Comparison of ENCODE assay signal across 1 cellular context in genomic region chr1:151048645-151049032, GRCh38.
TF ChIP-seq lines count a peak whose summit lies in the region.

No MANE protein-coding gene starts in this region.

TF ChIP-seq in K562, 482 proteins besides CTCF, POLR2A, EP300 and RAD21 (continues in another document):
- peak; percentile 50; the same call in 1 of the 2 replicates for TF ChIP-seq ZBTB7A (IDR thresholded peaks at IDR 0.05; ENCODE audit: borderline replicate concordance, control insufficient read depth, low read depth, low read length)
- 0 out of 2 replicates have a peak, but pooled peaks have one; percentile 46 for TF ChIP-seq ETV5 (CRISPR knock-in tag; IDR thresholded peaks at IDR 0.05; ENCODE audit: low read depth)
- no peak for TF ChIP-seq ETS2 (tag; IDR thresholded peaks at IDR 0.05; ENCODE audit: borderline replicate concordance, poor library complexity, severe bottlenecking)
- TF ChIP-seq NCOR1 (IDR thresholded peaks at IDR 0.05): no peak
- no peak for TF ChIP-seq STAT5A (IDR thresholded peaks at IDR 0.05; ENCODE audit: borderline replicate concordance, low read length)
- no peak for TF ChIP-seq HMG20B (CRISPR knock-in tag; IDR thresholded peaks at IDR 0.05)
- TF ChIP-seq, protein P1, sequence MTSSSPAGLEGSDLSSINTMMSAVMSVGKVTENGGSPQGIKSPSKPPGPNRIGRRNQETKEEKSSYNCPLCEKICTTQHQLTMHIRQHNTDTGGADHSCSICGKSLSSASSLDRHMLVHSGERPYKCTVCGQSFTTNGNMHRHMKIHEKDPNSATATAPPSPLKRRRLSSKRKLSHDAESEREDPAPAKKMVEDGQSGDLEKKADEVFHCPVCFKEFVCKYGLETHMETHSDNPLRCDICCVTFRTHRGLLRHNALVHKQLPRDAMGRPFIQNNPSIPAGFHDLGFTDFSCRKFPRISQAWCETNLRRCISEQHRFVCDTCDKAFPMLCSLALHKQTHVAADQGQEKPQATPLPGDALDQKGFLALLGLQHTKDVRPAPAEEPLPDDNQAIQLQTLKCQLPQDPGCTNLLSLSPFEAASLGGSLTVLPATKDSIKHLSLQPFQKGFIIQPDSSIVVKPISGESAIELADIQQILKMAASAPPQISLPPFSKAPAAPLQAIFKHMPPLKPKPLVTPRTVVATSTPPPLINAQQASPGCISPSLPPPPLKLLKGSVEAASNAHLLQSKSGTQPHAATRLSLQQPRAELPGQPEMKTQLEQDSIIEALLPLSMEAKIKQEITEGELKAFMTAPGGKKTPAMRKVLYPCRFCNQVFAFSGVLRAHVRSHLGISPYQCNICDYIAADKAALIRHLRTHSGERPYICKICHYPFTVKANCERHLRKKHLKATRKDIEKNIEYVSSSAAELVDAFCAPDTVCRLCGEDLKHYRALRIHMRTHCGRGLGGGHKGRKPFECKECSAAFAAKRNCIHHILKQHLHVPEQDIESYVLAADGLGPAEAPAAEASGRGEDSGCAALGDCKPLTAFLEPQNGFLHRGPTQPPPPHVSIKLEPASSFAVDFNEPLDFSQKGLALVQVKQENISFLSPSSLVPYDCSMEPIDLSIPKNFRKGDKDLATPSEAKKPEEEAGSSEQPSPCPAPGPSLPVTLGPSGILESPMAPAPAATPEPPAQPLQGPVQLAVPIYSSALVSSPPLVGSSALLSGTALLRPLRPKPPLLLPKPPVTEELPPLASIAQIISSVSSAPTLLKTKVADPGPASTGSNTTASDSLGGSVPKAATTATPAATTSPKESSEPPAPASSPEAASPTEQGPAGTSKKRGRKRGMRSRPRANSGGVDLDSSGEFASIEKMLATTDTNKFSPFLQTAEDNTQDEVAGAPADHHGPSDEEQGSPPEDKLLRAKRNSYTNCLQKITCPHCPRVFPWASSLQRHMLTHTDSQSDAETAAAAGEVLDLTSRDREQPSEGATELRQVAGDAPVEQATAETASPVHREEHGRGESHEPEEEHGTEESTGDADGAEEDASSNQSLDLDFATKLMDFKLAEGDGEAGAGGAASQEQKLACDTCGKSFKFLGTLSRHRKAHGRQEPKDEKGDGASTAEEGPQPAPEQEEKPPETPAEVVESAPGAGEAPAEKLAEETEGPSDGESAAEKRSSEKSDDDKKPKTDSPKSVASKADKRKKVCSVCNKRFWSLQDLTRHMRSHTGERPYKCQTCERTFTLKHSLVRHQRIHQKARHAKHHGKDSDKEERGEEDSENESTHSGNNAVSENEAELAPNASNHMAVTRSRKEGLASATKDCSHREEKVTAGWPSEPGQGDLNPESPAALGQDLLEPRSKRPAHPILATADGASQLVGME (CRISPR knock-in tag; IDR thresholded peaks at IDR 0.05): no peak
- no peak for TF ChIP-seq TEAD4 (IDR thresholded peaks at IDR 0.05; ENCODE audit: low read length)
- 0 out of 2 replicates have a peak, but pooled peaks have one; percentile 5 for TF ChIP-seq TEAD4 (CRISPR knock-in tag; IDR thresholded peaks at IDR 0.05; ENCODE audit: borderline replicate concordance)
- TF ChIP-seq KLF13 (tag; IDR thresholded peaks at IDR 0.05; ENCODE audit: borderline replicate concordance, low read depth): no peak
- TF ChIP-seq, protein P2, sequence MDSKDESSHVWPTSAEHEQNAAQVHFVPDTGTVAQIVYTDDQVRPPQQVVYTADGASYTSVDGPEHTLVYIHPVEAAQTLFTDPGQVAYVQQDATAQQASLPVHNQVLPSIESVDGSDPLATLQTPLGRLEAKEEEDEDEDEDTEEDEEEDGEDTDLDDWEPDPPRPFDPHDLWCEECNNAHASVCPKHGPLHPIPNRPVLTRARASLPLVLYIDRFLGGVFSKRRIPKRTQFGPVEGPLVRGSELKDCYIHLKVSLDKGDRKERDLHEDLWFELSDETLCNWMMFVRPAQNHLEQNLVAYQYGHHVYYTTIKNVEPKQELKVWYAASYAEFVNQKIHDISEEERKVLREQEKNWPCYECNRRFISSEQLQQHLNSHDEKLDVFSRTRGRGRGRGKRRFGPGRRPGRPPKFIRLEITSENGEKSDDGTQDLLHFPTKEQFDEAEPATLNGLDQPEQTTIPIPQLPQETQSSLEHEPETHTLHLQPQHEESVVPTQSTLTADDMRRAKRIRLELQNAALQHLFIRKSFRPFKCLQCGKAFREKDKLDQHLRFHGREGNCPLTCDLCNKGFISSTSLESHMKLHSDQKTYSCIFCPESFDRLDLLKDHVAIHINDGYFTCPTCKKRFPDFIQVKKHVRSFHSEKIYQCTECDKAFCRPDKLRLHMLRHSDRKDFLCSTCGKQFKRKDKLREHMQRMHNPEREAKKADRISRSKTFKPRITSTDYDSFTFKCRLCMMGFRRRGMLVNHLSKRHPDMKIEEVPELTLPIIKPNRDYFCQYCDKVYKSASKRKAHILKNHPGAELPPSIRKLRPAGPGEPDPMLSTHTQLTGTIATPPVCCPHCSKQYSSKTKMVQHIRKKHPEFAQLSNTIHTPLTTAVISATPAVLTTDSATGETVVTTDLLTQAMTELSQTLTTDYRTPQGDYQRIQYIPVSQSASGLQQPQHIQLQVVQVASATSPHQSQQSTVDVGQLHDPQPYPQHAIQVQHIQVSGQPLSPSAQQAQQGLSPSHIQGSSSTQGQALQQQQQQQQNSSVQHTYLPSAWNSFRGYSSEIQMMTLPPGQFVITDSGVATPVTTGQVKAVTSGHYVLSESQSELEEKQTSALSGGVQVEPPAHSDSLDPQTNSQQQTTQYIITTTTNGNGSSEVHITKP (IDR thresholded peaks at IDR 0.05; ENCODE audit: partially characterized antibody): no peak
- no peak for TF ChIP-seq CEBPG (CRISPR knock-in tag; IDR thresholded peaks at IDR 0.05)
- 0 out of 4 replicates have a peak, but pooled peaks of 1 of the 2 experiments have one; percentile 29 for TF ChIP-seq CEBPG (tag; conservative IDR thresholded peaks at IDR 0.05 in 1 of 2, IDR thresholded peaks at IDR 0.05 in 1 of 2)
- TF ChIP-seq KAT8 (IDR thresholded peaks at IDR 0.05; ENCODE audit: low read depth): no peak
- 0 out of 2 replicates have a peak, but pooled peaks have one; percentile 66 for TF ChIP-seq CBFB (CRISPR knock-in tag; IDR thresholded peaks at IDR 0.05)
- TF ChIP-seq KLF10 (CRISPR knock-in tag; IDR thresholded peaks at IDR 0.05): no peak
- TF ChIP-seq SMC3 (conservative IDR thresholded peaks at IDR 0.05; ENCODE audit: insufficient read depth, low read depth, low read length): 0 out of 2 replicates have a peak, but pooled peaks have one; percentile 5
- no peak for TF ChIP-seq PHF8 (IDR thresholded peaks at IDR 0.05; ENCODE audit: borderline replicate concordance, low read length)
- no peak for TF ChIP-seq TEAD1 (CRISPR knock-in tag; IDR thresholded peaks at IDR 0.05)
- TF ChIP-seq, protein P3, sequence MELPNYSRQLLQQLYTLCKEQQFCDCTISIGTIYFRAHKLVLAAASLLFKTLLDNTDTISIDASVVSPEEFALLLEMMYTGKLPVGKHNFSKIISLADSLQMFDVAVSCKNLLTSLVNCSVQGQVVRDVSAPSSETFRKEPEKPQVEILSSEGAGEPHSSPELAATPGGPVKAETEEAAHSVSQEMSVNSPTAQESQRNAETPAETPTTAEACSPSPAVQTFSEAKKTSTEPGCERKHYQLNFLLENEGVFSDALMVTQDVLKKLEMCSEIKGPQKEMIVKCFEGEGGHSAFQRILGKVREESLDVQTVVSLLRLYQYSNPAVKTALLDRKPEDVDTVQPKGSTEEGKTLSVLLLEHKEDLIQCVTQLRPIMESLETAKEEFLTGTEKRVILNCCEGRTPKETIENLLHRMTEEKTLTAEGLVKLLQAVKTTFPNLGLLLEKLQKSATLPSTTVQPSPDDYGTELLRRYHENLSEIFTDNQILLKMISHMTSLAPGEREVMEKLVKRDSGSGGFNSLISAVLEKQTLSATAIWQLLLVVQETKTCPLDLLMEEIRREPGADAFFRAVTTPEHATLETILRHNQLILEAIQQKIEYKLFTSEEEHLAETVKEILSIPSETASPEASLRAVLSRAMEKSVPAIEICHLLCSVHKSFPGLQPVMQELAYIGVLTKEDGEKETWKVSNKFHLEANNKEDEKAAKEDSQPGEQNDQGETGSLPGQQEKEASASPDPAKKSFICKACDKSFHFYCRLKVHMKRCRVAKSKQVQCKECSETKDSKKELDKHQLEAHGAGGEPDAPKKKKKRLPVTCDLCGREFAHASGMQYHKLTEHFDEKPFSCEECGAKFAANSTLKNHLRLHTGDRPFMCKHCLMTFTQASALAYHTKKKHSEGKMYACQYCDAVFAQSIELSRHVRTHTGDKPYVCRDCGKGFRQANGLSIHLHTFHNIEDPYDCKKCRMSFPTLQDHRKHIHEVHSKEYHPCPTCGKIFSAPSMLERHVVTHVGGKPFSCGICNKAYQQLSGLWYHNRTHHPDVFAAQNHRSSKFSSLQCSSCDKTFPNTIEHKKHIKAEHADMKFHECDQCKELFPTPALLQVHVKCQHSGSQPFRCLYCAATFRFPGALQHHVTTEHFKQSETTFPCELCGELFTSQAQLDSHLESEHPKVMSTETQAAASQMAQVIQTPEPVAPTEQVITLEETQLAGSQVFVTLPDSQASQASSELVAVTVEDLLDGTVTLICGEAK (IDR thresholded peaks at IDR 0.05): no peak
- TF ChIP-seq, protein P3 (CRISPR knock-in tag; IDR thresholded peaks at IDR 0.05): no peak
- TF ChIP-seq, protein P4, sequence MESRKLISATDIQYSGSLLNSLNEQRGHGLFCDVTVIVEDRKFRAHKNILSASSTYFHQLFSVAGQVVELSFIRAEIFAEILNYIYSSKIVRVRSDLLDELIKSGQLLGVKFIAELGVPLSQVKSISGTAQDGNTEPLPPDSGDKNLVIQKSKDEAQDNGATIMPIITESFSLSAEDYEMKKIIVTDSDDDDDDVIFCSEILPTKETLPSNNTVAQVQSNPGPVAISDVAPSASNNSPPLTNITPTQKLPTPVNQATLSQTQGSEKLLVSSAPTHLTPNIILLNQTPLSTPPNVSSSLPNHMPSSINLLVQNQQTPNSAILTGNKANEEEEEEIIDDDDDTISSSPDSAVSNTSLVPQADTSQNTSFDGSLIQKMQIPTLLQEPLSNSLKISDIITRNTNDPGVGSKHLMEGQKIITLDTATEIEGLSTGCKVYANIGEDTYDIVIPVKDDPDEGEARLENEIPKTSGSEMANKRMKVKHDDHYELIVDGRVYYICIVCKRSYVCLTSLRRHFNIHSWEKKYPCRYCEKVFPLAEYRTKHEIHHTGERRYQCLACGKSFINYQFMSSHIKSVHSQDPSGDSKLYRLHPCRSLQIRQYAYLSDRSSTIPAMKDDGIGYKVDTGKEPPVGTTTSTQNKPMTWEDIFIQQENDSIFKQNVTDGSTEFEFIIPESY (CRISPR knock-in tag; IDR thresholded peaks at IDR 0.05): peak; percentile 40; the same call in 1 of the 2 replicates
- TF ChIP-seq PHTF2 (CRISPR knock-in tag; IDR thresholded peaks at IDR 0.05): no peak
- TF ChIP-seq MYBL2 (IDR thresholded peaks at IDR 0.05; ENCODE audit: low read depth): no peak
- no peak for TF ChIP-seq MYBL2 (CRISPR knock-in tag; IDR thresholded peaks at IDR 0.05; ENCODE audit: borderline replicate concordance)
- no peak for TF ChIP-seq ZNF133 (CRISPR knock-in tag; IDR thresholded peaks at IDR 0.05)
- TF ChIP-seq ETS1 (conservative IDR thresholded peaks at IDR 0.05; ENCODE audit: control insufficient read depth, low read depth, low read length): no peak
- TF ChIP-seq FOXJ3 (CRISPR knock-in tag; IDR thresholded peaks at IDR 0.05): no peak
